Comparison of ENCODE assay signal across 8 cellular contexts in the genomic region with DNA sequence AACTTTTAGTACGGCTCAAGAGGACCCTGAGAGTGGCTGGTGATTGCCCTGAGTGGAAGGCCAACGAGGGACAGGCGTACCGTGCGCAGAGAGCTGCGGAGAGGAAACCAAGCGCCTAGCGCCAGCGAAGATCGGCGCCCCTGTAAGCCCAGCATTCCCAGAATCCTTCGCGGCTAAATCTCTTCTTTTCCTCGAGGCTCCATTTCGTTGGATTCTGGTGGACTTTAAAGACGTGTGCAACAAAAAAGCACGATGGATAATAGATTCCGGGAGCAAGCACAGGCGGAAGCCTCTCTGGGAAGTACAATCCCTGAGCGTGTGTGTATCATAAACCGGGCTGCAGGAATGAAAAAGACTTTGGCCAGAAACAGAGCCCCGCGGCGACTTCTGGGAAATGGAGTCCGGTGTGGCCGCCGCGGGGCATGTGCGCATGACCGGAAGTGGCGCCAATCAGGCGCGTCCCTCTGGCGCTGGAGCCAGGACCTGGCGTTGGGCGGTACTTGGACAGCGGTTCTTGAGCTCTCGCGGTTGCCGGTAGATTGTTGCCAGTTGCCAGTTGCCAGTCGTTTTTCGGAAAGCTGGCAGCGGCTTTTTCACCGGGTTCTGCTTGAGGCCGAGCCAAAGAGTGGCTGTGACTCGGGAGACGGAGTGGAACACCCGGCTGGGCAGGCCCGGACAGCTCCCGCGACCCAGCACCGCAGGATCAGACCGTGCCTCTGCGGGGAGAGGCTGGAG. TPM values are rescaled to one million over a fixed set of nuclear protein-coding genes. Genes with fewer than 3 reads are reported as not detected.
DNase-seq lines count a peak whose midpoint lies in the region; ATAC-seq and TF ChIP-seq lines count a peak whose summit lies in the region.

A gene (plus strand): TSS at position 449 of the 735 bp plus-strand sequence. CDS start 406 bp downstream, outside the sequence.

- DNase-seq in GM10266 (ENCODE audit: extremely low spot score) (peak; percentile 91), NCI-H1105 (lab: John Stamatoyannopoulos, UW) (peak; percentile 77), glomerular endothelial cell (ENCODE audit: extremely low read depth, low read depth, low spot score) (peak; percentile 75), nucleus accumbens (lab: John Stamatoyannopoulos, UW) (peak; percentile 58 to 95 (median 89)), superior temporal gyrus (ENCODE audit: extremely low spot score) (peak; percentile 98)
- peak; percentile 92 for DNase-seq in activated naive CD4-positive, alpha-beta T cell treated with anti-CD3 and anti-CD28 coated beads, Interleukin-2, amount 50 U/mL, for 16 hours

- TF ChIP-seq CTCF in GM10266 (IDR thresholded peaks at IDR 0.05; ENCODE audit: control insufficient read depth, insufficient read depth, low read depth, missing control alignments): no peak

- ATAC-seq in HG02642 (IDR thresholded peaks at IDR 0.05; ENCODE audit: poor library complexity, unreplicated experiment) (peak; percentile 91), SK-N-SH treated with all-trans-retinoic acid at 6 μM for 48 hours (peak; percentile 92)

TF ChIP-seq in SK-N-SH treated with all-trans-retinoic acid at 6 μM for 48 hours, 23 proteins besides CTCF, POLR2A, EP300 and RAD21:
- TF ChIP-seq ESRRG (CRISPR knock-in tag; IDR thresholded peaks at IDR 0.05): no peak
- TF ChIP-seq ISL1 (CRISPR knock-in tag; IDR thresholded peaks at IDR 0.05): no peak
- 0 out of 2 replicates have a peak, but pooled peaks have one; percentile 17 for TF ChIP-seq ZFP3 (CRISPR knock-in tag; IDR thresholded peaks at IDR 0.05)
- TF ChIP-seq CSDC2 (CRISPR knock-in tag; IDR thresholded peaks at IDR 0.05): no peak
- TF ChIP-seq, protein P1, sequence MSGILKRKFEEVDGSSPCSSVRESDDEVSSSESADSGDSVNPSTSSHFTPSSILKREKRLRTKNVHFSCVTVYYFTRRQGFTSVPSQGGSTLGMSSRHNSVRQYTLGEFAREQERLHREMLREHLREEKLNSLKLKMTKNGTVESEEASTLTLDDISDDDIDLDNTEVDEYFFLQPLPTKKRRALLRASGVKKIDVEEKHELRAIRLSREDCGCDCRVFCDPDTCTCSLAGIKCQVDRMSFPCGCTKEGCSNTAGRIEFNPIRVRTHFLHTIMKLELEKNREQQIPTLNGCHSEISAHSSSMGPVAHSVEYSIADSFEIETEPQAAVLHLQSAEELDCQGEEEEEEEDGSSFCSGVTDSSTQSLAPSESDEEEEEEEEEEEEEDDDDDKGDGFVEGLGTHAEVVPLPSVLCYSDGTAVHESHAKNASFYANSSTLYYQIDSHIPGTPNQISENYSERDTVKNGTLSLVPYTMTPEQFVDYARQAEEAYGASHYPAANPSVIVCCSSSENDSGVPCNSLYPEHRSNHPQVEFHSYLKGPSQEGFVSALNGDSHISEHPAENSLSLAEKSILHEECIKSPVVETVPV (CRISPR knock-in tag; IDR thresholded peaks at IDR 0.05): no peak
- no peak for TF ChIP-seq SNAI2 (CRISPR knock-in tag; IDR thresholded peaks at IDR 0.05)
- TF ChIP-seq ZNF8 (CRISPR knock-in tag; IDR thresholded peaks at IDR 0.05): peak; percentile 64
- no peak for TF ChIP-seq RARB (CRISPR knock-in tag; IDR thresholded peaks at IDR 0.05)
- TF ChIP-seq ZNF565 (CRISPR knock-in tag; conservative IDR thresholded peaks at IDR 0.05; ENCODE audit: low read depth): no peak
- no peak for TF ChIP-seq TCF4 (CRISPR knock-in tag; IDR thresholded peaks at IDR 0.05; ENCODE audit: borderline replicate concordance)
- TF ChIP-seq, protein P2, sequence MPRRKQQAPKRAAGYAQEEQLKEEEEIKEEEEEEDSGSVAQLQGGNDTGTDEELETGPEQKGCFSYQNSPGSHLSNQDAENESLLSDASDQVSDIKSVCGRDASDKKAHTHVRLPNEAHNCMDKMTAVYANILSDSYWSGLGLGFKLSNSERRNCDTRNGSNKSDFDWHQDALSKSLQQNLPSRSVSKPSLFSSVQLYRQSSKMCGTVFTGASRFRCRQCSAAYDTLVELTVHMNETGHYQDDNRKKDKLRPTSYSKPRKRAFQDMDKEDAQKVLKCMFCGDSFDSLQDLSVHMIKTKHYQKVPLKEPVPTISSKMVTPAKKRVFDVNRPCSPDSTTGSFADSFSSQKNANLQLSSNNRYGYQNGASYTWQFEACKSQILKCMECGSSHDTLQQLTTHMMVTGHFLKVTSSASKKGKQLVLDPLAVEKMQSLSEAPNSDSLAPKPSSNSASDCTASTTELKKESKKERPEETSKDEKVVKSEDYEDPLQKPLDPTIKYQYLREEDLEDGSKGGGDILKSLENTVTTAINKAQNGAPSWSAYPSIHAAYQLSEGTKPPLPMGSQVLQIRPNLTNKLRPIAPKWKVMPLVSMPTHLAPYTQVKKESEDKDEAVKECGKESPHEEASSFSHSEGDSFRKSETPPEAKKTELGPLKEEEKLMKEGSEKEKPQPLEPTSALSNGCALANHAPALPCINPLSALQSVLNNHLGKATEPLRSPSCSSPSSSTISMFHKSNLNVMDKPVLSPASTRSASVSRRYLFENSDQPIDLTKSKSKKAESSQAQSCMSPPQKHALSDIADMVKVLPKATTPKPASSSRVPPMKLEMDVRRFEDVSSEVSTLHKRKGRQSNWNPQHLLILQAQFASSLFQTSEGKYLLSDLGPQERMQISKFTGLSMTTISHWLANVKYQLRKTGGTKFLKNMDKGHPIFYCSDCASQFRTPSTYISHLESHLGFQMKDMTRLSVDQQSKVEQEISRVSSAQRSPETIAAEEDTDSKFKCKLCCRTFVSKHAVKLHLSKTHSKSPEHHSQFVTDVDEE (CRISPR knock-in tag; IDR thresholded peaks at IDR 0.05): 0 out of 2 replicates have a peak, but pooled peaks have one; percentile 34
TF ChIP-seq in SK-N-SH treated with all-trans-retinoic acid at 6 μM for 48 hours: peak in this region for 3.

RNA-seq across cellular contexts. Expression of the gene that starts here (rescaled TPM):
- total RNA-seq in glomerular endothelial cell: 7.8 and 8.1 TPM in 2 replicates

Comparison
In these comparisons a context has a peak if more than half of its experiments do, and no peak if none do; other contexts are left out.
1. Peak in every context shown above with its lines: DNase-seq and ATAC-seq.